1 cellular context compared by ENCODE assay signal in the genomic region with DNA sequence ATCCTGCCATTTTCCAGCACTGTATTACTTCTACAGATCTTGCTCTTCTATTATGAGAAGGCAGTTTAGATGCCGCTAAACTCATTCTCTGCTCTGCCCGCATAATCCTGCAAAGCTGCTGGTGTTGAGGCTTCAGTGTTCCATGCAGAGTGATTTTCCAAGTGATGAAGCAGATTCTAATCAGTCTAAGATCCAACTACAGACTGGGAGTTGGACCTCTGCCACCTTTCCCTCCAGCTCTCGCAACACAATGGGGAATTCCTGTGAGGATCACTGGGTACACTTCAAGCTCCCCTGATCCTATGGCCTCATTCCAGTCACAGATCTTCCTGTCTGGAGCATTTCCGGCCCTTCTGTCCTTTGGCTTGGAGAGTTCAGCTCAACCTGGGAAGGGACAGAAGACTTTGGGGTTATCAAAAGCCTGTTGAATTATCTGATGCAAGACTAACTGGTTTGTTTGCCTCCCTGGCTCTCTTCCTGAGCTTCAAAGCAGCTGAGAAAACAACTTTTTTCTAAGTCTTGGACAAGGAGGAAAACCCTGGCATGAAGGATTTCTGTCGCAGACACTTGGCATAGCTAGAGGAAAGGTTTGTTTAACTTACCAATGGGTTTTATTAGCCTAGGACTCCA.
TF ChIP-seq lines count a peak whose summit lies in the region.

No MANE protein-coding gene starts in this region.

TF ChIP-seq in HepG2, 621 proteins besides CTCF, POLR2A, EP300 and RAD21 (continued from another document and continues in another):
- TF ChIP-seq, protein P1, sequence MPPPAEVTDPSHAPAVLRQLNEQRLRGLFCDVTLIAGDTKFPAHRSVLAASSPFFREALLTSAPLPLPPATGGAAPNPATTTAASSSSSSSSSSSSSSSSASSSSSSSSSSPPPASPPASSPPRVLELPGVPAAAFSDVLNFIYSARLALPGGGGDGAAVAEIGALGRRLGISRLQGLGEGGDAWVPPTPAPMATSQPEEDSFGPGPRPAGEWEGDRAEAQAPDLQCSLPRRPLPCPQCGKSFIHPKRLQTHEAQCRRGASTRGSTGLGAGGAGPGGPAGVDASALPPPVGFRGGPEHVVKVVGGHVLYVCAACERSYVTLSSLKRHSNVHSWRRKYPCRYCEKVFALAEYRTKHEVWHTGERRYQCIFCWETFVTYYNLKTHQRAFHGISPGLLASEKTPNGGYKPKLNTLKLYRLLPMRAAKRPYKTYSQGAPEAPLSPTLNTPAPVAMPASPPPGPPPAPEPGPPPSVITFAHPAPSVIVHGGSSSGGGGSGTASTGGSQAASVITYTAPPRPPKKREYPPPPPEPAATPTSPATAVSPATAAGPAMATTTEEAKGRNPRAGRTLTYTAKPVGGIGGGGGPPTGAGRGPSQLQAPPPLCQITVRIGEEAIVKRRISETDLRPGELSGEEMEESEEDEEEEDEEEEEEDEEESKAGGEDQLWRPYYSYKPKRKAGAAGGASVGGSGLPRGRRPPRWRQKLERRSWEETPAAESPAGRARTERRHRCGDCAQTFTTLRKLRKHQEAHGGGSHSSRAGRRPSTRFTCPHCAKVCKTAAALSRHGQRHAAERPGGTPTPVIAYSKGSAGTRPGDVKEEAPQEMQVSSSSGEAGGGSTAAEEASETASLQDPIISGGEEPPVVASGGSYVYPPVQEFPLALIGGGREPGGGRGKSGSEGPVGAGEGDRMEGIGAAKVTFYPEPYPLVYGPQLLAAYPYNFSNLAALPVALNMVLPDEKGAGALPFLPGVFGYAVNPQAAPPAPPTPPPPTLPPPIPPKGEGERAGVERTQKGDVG (CRISPR knock-in tag; IDR thresholded peaks at IDR 0.05; ENCODE audit: borderline replicate concordance) = no peak
- TF ChIP-seq NFE2L2 (IDR thresholded peaks at IDR 0.05; ENCODE audit: low read length) (peak; percentile 48), ZNF317 (CRISPR knock-in tag; IDR thresholded peaks at IDR 0.05) (0 out of 2 replicates have a peak, but pooled peaks have one; percentile 24), SCMH1 (CRISPR knock-in tag; IDR thresholded peaks at IDR 0.05; ENCODE audit: borderline replicate concordance) (no peak), KLF9 (CRISPR knock-in tag; IDR thresholded peaks at IDR 0.05; ENCODE audit: low read depth) (no peak), ZFYVE20 (CRISPR knock-in tag; IDR thresholded peaks at IDR 0.05; ENCODE audit: borderline replicate concordance, low read depth) (no peak), SOX6 (IDR thresholded peaks at IDR 0.05) (no peak), SOX6 (CRISPR knock-in tag; IDR thresholded peaks at IDR 0.05) (peak; percentile 95), SRSF9 (IDR thresholded peaks at IDR 0.05; ENCODE audit: borderline replicate concordance, insufficient read depth, low read depth, low read length, poor library complexity, severe bottlenecking) (no peak), TBL1XR1 (IDR thresholded peaks at IDR 0.05; ENCODE audit: borderline replicate concordance, low read length, partially characterized antibody) (peak; percentile 81), GTF2F1 (IDR thresholded peaks at IDR 0.05; ENCODE audit: low read length) (no peak), FOSL2 (CRISPR knock-in tag; IDR thresholded peaks at IDR 0.05) (peak; percentile 74), XRCC5 (optimal IDR thresholded peaks at IDR 0.05; ENCODE audit: low read length) (peak; percentile 58), ISL2 (CRISPR knock-in tag; IDR thresholded peaks at IDR 0.05) (peak; percentile 80), CREM (IDR thresholded peaks at IDR 0.05) (peak; percentile 69), CREM (CRISPR knock-in tag; IDR thresholded peaks at IDR 0.05) (no peak), IRF2 (CRISPR knock-in tag; IDR thresholded peaks at IDR 0.05) (peak; percentile 58; the same call in 1 of the 2 replicates), KMT2A (CRISPR knock-in tag; IDR thresholded peaks at IDR 0.05) (no peak), KLF16 (CRISPR knock-in tag; IDR thresholded peaks at IDR 0.05) (0 out of 4 replicates have a peak, but pooled peaks of 1 of the 2 experiments have one; percentile 43), ZBTB20 (CRISPR knock-in tag; IDR thresholded peaks at IDR 0.05; ENCODE audit: borderline replicate concordance, low read depth) (peak; percentile 70; the same call in 1 of the 2 replicates)
- TF ChIP-seq, protein P2, sequence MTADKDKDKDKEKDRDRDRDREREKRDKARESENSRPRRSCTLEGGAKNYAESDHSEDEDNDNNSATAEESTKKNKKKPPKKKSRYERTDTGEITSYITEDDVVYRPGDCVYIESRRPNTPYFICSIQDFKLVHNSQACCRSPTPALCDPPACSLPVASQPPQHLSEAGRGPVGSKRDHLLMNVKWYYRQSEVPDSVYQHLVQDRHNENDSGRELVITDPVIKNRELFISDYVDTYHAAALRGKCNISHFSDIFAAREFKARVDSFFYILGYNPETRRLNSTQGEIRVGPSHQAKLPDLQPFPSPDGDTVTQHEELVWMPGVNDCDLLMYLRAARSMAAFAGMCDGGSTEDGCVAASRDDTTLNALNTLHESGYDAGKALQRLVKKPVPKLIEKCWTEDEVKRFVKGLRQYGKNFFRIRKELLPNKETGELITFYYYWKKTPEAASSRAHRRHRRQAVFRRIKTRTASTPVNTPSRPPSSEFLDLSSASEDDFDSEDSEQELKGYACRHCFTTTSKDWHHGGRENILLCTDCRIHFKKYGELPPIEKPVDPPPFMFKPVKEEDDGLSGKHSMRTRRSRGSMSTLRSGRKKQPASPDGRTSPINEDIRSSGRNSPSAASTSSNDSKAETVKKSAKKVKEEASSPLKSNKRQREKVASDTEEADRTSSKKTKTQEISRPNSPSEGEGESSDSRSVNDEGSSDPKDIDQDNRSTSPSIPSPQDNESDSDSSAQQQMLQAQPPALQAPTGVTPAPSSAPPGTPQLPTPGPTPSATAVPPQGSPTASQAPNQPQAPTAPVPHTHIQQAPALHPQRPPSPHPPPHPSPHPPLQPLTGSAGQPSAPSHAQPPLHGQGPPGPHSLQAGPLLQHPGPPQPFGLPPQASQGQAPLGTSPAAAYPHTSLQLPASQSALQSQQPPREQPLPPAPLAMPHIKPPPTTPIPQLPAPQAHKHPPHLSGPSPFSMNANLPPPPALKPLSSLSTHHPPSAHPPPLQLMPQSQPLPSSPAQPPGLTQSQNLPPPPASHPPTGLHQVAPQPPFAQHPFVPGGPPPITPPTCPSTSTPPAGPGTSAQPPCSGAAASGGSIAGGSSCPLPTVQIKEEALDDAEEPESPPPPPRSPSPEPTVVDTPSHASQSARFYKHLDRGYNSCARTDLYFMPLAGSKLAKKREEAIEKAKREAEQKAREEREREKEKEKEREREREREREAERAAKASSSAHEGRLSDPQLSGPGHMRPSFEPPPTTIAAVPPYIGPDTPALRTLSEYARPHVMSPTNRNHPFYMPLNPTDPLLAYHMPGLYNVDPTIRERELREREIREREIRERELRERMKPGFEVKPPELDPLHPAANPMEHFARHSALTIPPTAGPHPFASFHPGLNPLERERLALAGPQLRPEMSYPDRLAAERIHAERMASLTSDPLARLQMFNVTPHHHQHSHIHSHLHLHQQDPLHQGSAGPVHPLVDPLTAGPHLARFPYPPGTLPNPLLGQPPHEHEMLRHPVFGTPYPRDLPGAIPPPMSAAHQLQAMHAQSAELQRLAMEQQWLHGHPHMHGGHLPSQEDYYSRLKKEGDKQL (CRISPR knock-in tag; IDR thresholded peaks at IDR 0.05; ENCODE audit: low read depth) = peak; percentile 65
- TF ChIP-seq, protein P3, sequence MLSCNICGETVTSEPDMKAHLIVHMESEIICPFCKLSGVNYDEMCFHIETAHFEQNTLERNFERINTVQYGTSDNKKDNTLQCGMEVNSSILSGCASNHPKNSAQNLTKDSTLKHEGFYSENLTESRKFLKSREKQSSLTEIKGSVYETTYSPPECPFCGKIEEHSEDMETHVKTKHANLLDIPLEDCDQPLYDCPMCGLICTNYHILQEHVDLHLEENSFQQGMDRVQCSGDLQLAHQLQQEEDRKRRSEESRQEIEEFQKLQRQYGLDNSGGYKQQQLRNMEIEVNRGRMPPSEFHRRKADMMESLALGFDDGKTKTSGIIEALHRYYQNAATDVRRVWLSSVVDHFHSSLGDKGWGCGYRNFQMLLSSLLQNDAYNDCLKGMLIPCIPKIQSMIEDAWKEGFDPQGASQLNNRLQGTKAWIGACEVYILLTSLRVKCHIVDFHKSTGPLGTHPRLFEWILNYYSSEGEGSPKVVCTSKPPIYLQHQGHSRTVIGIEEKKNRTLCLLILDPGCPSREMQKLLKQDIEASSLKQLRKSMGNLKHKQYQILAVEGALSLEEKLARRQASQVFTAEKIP (CRISPR knock-in tag; IDR thresholded peaks at IDR 0.05; ENCODE audit: borderline replicate concordance) = no peak
- TF ChIP-seq, protein P4, sequence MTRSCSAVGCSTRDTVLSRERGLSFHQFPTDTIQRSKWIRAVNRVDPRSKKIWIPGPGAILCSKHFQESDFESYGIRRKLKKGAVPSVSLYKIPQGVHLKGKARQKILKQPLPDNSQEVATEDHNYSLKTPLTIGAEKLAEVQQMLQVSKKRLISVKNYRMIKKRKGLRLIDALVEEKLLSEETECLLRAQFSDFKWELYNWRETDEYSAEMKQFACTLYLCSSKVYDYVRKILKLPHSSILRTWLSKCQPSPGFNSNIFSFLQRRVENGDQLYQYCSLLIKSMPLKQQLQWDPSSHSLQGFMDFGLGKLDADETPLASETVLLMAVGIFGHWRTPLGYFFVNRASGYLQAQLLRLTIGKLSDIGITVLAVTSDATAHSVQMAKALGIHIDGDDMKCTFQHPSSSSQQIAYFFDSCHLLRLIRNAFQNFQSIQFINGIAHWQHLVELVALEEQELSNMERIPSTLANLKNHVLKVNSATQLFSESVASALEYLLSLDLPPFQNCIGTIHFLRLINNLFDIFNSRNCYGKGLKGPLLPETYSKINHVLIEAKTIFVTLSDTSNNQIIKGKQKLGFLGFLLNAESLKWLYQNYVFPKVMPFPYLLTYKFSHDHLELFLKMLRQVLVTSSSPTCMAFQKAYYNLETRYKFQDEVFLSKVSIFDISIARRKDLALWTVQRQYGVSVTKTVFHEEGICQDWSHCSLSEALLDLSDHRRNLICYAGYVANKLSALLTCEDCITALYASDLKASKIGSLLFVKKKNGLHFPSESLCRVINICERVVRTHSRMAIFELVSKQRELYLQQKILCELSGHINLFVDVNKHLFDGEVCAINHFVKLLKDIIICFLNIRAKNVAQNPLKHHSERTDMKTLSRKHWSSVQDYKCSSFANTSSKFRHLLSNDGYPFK (CRISPR knock-in tag; IDR thresholded peaks at IDR 0.05; ENCODE audit: borderline replicate concordance) = no peak
- TF ChIP-seq, protein P5, sequence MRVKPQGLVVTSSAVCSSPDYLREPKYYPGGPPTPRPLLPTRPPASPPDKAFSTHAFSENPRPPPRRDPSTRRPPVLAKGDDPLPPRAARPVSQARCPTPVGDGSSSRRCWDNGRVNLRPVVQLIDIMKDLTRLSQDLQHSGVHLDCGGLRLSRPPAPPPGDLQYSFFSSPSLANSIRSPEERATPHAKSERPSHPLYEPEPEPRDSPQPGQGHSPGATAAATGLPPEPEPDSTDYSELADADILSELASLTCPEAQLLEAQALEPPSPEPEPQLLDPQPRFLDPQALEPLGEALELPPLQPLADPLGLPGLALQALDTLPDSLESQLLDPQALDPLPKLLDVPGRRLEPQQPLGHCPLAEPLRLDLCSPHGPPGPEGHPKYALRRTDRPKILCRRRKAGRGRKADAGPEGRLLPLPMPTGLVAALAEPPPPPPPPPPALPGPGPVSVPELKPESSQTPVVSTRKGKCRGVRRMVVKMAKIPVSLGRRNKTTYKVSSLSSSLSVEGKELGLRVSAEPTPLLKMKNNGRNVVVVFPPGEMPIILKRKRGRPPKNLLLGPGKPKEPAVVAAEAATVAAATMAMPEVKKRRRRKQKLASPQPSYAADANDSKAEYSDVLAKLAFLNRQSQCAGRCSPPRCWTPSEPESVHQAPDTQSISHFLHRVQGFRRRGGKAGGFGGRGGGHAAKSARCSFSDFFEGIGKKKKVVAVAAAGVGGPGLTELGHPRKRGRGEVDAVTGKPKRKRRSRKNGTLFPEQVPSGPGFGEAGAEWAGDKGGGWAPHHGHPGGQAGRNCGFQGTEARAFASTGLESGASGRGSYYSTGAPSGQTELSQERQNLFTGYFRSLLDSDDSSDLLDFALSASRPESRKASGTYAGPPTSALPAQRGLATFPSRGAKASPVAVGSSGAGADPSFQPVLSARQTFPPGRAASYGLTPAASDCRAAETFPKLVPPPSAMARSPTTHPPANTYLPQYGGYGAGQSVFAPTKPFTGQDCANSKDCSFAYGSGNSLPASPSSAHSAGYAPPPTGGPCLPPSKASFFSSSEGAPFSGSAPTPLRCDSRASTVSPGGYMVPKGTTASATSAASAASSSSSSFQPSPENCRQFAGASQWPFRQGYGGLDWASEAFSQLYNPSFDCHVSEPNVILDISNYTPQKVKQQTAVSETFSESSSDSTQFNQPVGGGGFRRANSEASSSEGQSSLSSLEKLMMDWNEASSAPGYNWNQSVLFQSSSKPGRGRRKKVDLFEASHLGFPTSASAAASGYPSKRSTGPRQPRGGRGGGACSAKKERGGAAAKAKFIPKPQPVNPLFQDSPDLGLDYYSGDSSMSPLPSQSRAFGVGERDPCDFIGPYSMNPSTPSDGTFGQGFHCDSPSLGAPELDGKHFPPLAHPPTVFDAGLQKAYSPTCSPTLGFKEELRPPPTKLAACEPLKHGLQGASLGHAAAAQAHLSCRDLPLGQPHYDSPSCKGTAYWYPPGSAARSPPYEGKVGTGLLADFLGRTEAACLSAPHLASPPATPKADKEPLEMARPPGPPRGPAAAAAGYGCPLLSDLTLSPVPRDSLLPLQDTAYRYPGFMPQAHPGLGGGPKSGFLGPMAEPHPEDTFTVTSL (CRISPR knock-in tag; IDR thresholded peaks at IDR 0.05; ENCODE audit: borderline replicate concordance) = peak; percentile 80; the same call in 1 of the 2 replicates
- TF ChIP-seq, protein P6, sequence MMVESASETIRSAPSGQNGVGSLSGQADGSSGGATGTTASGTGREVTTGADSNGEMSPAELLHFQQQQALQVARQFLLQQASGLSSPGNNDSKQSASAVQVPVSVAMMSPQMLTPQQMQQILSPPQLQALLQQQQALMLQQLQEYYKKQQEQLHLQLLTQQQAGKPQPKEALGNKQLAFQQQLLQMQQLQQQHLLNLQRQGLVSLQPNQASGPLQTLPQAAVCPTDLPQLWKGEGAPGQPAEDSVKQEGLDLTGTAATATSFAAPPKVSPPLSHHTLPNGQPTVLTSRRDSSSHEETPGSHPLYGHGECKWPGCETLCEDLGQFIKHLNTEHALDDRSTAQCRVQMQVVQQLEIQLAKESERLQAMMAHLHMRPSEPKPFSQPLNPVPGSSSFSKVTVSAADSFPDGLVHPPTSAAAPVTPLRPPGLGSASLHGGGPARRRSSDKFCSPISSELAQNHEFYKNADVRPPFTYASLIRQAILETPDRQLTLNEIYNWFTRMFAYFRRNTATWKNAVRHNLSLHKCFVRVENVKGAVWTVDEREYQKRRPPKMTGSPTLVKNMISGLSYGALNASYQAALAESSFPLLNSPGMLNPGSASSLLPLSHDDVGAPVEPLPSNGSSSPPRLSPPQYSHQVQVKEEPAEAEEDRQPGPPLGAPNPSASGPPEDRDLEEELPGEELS (CRISPR knock-in tag; IDR thresholded peaks at IDR 0.05) = peak; percentile 71; the same call in 1 of the 2 replicates
